ENCODE assay signal across 12 cellular contexts in the genomic region with DNA sequence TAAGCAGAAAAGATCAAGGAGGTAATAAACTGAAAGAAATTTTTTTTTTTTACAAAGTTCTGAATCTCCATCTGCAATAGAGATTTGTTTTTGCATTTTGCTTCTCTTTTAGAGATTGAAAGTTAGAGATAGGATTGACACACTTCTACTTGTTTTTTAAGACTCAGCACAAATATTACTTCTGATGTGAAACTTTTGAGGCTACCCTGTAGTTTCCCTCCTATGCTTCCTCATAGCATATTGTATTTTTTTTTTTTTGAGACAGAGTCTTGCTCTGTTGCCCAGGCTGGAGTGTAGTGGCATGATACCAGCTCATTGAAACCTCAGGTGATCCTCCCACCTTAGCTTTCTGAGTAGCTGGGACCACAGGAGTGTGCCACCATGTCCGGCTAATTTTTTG. TPM values are rescaled to one million over a fixed set of nuclear protein-coding genes. Genes with fewer than 3 reads are reported as not detected.
DNase-seq lines count a peak whose midpoint lies in the region; ATAC-seq, FAIRE-seq and TF ChIP-seq lines count a peak whose summit lies in the region.
"Had no signal": no experiment of that assay in that cellular context is flagged by ENCODE, and none has a peak within 500 bp of the region (broad histone marks: within the 10 kb centered on the region; RNA-seq: fewer than 3 reads in every experiment).

No MANE protein-coding gene starts in this region.

- ATAC-seq in GM21786 (IDR thresholded peaks at IDR 0.05; ENCODE audit: unreplicated experiment): peak; percentile 67
- no peak for ATAC-seq in right cardiac atrium
- no peak for ATAC-seq in HG03378 (IDR thresholded peaks at IDR 0.05; ENCODE audit: unreplicated experiment)

- 98% methylated on average over 1 of the region's 1 CpG for WGBS in right cardiac atrium

- H3K4me3 ChIP-seq in OCI-LY3 (ENCODE audit: low read length) (no peak overlapping the region), osteoblast (ENCODE audit: insufficient read depth, low read length) (no peak overlapping the region), right cardiac atrium (ENCODE audit: low read length) (no peak overlapping the region)
- H3K4me3 ChIP-seq: sigmoid colon had no signal

- H3K4me2 ChIP-seq in OCI-LY3 (ENCODE audit: low read length): peak overlapping the region; percentile 34
- H3K4me2 ChIP-seq in osteoblast (ENCODE audit: insufficient read depth, low read length): no peak overlapping the region

- H3K27me3 ChIP-seq in OCI-LY3 (ENCODE audit: low read depth, low read length): no peaks in the 10 kb centered on the region
- no peaks in the 10 kb centered on the region for H3K27me3 ChIP-seq in osteoblast (ENCODE audit: insufficient read depth, low read length)
- H3K27me3 ChIP-seq in right cardiac atrium (ENCODE audit: control insufficient read depth, insufficient read depth): no peaks in the 10 kb centered on the region
- H3K27me3 ChIP-seq: sigmoid colon had no signal

- no peak overlapping the region for H3K9ac ChIP-seq in OCI-LY3 (ENCODE audit: low read length)

- H3K79me2 ChIP-seq in OCI-LY3 (ENCODE audit: low read length) (no peaks in the 10 kb centered on the region), osteoblast (ENCODE audit: insufficient read depth, low read length) (no peaks in the 10 kb centered on the region)

- H3K36me3 ChIP-seq in OCI-LY3 (replicated peaks; ENCODE audit: low read depth, low read length): no peaks in the 10 kb centered on the region
- H3K36me3 ChIP-seq in osteoblast (ENCODE audit: insufficient read depth, low read length): no peaks in the 10 kb centered on the region
- H3K36me3 ChIP-seq: sigmoid colon had no signal

- DNase-seq in GM18507 (ENCODE audit: extremely low spot score, insufficient read length, low read depth) (no peak), osteoblast (ENCODE audit: insufficient read length, low spot score, missing footprints) (no peak), AG08396 (ENCODE audit: low spot score) (no peak), superior temporal gyrus (ENCODE audit: extremely low spot score) (no peak), right cardiac atrium (no peak)
- DNase-seq: H9; sigmoid colon; stimulated activated naive CD4-positive, alpha-beta T cell treated with Interleukin-2 at 50 U/mL for 16 hours had no signal

- FAIRE-seq in GM18507 (lab: Jason Lieb, UNC): peak; percentile 72

- TF ChIP-seq CTCF in OCI-LY3 (IDR thresholded peaks at IDR 0.05; ENCODE audit: low read depth, low read length) (no peak), osteoblast (IDR thresholded peaks at IDR 0.05; ENCODE audit: extremely low read depth, low read depth, low read length) (no peak)

- H3K27ac ChIP-seq in OCI-LY3 (ENCODE audit: low read length) (no peak overlapping the region), osteoblast (ENCODE audit: low read depth, low read length) (no peak overlapping the region), right cardiac atrium (ENCODE audit: low read length) (no peak overlapping the region)
- H3K27ac ChIP-seq: VCaP had no signal

- intact Hi-C loops in right cardiac atrium (cut with DNase I): no loop called here

- no peaks in the 10 kb centered on the region for H4K20me1 ChIP-seq in OCI-LY3 (ENCODE audit: insufficient read depth, low read length)
- H4K20me1 ChIP-seq in osteoblast (ENCODE audit: insufficient read depth, low read length): no peaks in the 10 kb centered on the region

- peaks cover 10% of the 10 kb centered on the region for H3K4me1 ChIP-seq in OCI-LY3 (ENCODE audit: low read length)
- H3K4me1 ChIP-seq in osteoblast (ENCODE audit: insufficient read depth, low read length): no peaks in the 10 kb centered on the region
- H3K4me1 ChIP-seq in right cardiac atrium (ENCODE audit: control insufficient read depth, insufficient read depth, low read length): no peaks in the 10 kb centered on the region
- H3K4me1 ChIP-seq: sigmoid colon had no signal

- no peak overlapping the region for H2AFZ ChIP-seq in OCI-LY3 (ENCODE audit: low read depth, low read length)
- peak overlapping the region; percentile 84 for H2AFZ ChIP-seq in osteoblast (ENCODE audit: low read length)

- H3K9me3 ChIP-seq in OCI-LY3 (ENCODE audit: insufficient read depth, low read length) (no peaks in the 10 kb centered on the region), osteoblast (ENCODE audit: low read depth, low read length) (no peaks in the 10 kb centered on the region), right cardiac atrium (ENCODE audit: control insufficient read depth, low read length) (no peaks in the 10 kb centered on the region)
- H3K9me3 ChIP-seq: sigmoid colon had no signal

RNA-seq across cellular contexts. Expression of a gene that starts 32.1 kb away (rescaled TPM):
- total RNA-seq in osteoblast (38.0 TPM in 2 replicates), right cardiac atrium (1 to 10 TPM; 7.5 to 9.1 (median 7.9) TPM)
- 5.4 TPM for polyA plus RNA-seq in right cardiac atrium
